ENCODE assay signal across 18 cellular contexts in genomic region chr14:98548071-98548686, GRCh38.
A peak's percentile ranks its signal among the peaks of the same experiment; 100 is the strongest.
DNase-seq lines count a peak whose midpoint lies in the region; ATAC-seq lines count a peak whose summit lies in the region.
"Had no signal": no experiment of that assay in that cellular context is flagged by ENCODE, and none has a peak within 500 bp of the region (broad histone marks: within the 10 kb centered on the region; RNA-seq: fewer than 3 reads in every experiment).

No MANE protein-coding gene starts in this region.

- H3K4me2 ChIP-seq in GM23248 (ENCODE audit: unreplicated experiment), result no peak overlapping the region
- H3K4me2 ChIP-seq: A549, KMS-11 had no signal

- DNase-seq in activated CD4-positive, alpha-beta T cell treated with anti-CD3 and anti-CD28 coated beads for 36 hours, result peak; percentile 61
- no peak for DNase-seq in activated CD4-positive, alpha-beta T cell treated with anti-CD3 and anti-CD28 coated beads, Interleukin-2, amount 10 ng/mL, durations not matched to agents 7 days and 5 days
- peak; percentile 38 for DNase-seq in activated CD8-positive, alpha-beta memory T cell treated with anti-CD3 and anti-CD28 coated beads, Interleukin-2, amount 50 U/mL, for 4 hours
- DNase-seq in naive thymus-derived CD4-positive, alpha-beta T cell, result peak in 2 of 9 donors; percentile 4
- DNase-seq in stimulated activated CD8-positive, alpha-beta memory T cell treated with anti-CD3 and anti-CD28 coated beads, Interleukin-4, amount 100 ng/mL, for 48 hours, result peak; percentile 53
- DNase-seq in GM23248, result no peak
- no peak for DNase-seq in HT-29 (ENCODE audit: low spot score)
- DNase-seq: adrenal gland, Calu3, H9, left colon, NCI-H1436 treated with DMSO at 0.1 percent for 48 hours, NCI-H510A treated with DMSO at 0.1 percent for 48 hours, thyroid gland had no signal

- H3K9ac ChIP-seq in GM23248, result no peak overlapping the region
- H3K9ac ChIP-seq: KMS-11 had no signal

- H3K27ac ChIP-seq in naive thymus-derived CD4-positive, alpha-beta T cell (ENCODE audit: low read depth, low read length), result no peak overlapping the region
- no peak overlapping the region for H3K27ac ChIP-seq in GM23248
- H3K27ac ChIP-seq: A549, adrenal gland, KMS-11, prostate gland, thyroid gland had no signal

- H3F3A ChIP-seq in GM23248 (ENCODE audit: insufficient read depth), result no peaks in the 10 kb centered on the region

- H3K27me3 ChIP-seq in naive thymus-derived CD4-positive, alpha-beta T cell (ENCODE audit: control insufficient read depth in 2 of 2, insufficient read depth in 2 of 2, low read length in 2 of 2), result no peaks in the 10 kb centered on the region
- H3K27me3 ChIP-seq in GM23248 (replicated peaks; ENCODE audit: insufficient read depth), result no peaks in the 10 kb centered on the region
- H3K27me3 ChIP-seq: adrenal gland, thyroid gland had no signal

- H3K9me3 Mint-ChIP-seq in activated CD4-positive, alpha-beta T cell treated with anti-CD3 and anti-CD28 coated beads for 36 hours (ENCODE audit: low read depth), result peaks cover 2% of the 10 kb centered on the region
- H3K9me3 Mint-ChIP-seq in activated CD4-positive, alpha-beta T cell treated with anti-CD3 and anti-CD28 coated beads, Interleukin-2, amount 10 ng/mL, durations not matched to agents 7 days and 5 days, result peaks cover 3% of the 10 kb centered on the region
- H3K9me3 Mint-ChIP-seq in naive thymus-derived CD4-positive, alpha-beta T cell, result peaks cover 0 to 2% (median 0%) of the 10 kb centered on the region in 11 donors
- H3K9me3 Mint-ChIP-seq: H9 had no signal

- peak; percentile 94 for ATAC-seq in activated CD4-positive, alpha-beta T cell treated with anti-CD3 and anti-CD28 coated beads for 36 hours
- ATAC-seq in naive thymus-derived CD4-positive, alpha-beta T cell, result peak; percentile 31
- no peak for ATAC-seq in GM19351 (IDR thresholded peaks at IDR 0.05; ENCODE audit: unreplicated experiment)
- ATAC-seq: A549, left colon had no signal

- intact Hi-C loops in activated CD4-positive, alpha-beta T cell treated with anti-CD3 and anti-CD28 coated beads for 36 hours (cut with DNase I, micrococcal nuclease), result loop anchor here in 1 of 2 experiments (1.0 kb wide), 1 partner anchor 407 kb away; no protein-coding TSS in a partner anchor
- intact Hi-C loops in naive thymus-derived CD4-positive, alpha-beta T cell (cut with micrococcal nuclease), result loop anchor here in 1 of 2 donors (5.0 to 10.0 kb wide), 2 partner anchors 76 to 127 kb away; no protein-coding TSS in a partner anchor

- no peaks in the 10 kb centered on the region for H3K4me1 ChIP-seq in naive thymus-derived CD4-positive, alpha-beta T cell (ENCODE audit: control insufficient read depth in 2 of 2, insufficient read depth in 2 of 2, low read length in 2 of 2)
- H3K4me1 ChIP-seq in GM23248 (ENCODE audit: insufficient read depth), result no peaks in the 10 kb centered on the region
- H3K4me1 ChIP-seq: A549, adrenal gland, prostate gland, thyroid gland had no signal

- in situ Hi-C loops in GM23248 (cut with MboI), result no loop called here

- 28 to 33% methylated on average over 6 of the region's 6 CpGs for WGBS in GM23248 (ENCODE audit: low coverage in 1 of 2, low lambda C conversion rate in 2 of 2, missing lambda C conversion rate in 2 of 2), 2 experiments

- H3K36me3 ChIP-seq in naive thymus-derived CD4-positive, alpha-beta T cell (ENCODE audit: control insufficient read depth in 2 of 3, insufficient read depth in 3 of 3, low read length in 3 of 3), result no peaks in the 10 kb centered on the region
- no peaks in the 10 kb centered on the region for H3K36me3 ChIP-seq in GM23248 (ENCODE audit: low read depth)
- H3K36me3 ChIP-seq: adrenal gland, prostate gland, thyroid gland had no signal

- peaks cover 22% of the 10 kb centered on the region for H3K4me1 Mint-ChIP-seq in activated CD4-positive, alpha-beta T cell treated with anti-CD3 and anti-CD28 coated beads for 36 hours
- H3K4me1 Mint-ChIP-seq in activated CD4-positive, alpha-beta T cell treated with anti-CD3 and anti-CD28 coated beads, Interleukin-2, amount 10 ng/mL, durations not matched to agents 7 days and 5 days, result peaks cover 10% of the 10 kb centered on the region
- peaks cover 9 to 33% (median 13%) of the 10 kb centered on the region in 7 donors for H3K4me1 Mint-ChIP-seq in naive thymus-derived CD4-positive, alpha-beta T cell
- H3K4me1 Mint-ChIP-seq: H9 had no signal

- CTCF ChIA-PET in activated CD4-positive, alpha-beta T cell treated with anti-CD3 and anti-CD28 coated beads for 36 hours (lab: Charles Lee), result interaction anchor here (0.7 kb wide), 1 partner anchor 73 kb away, joined by 3 read pairs; no protein-coding TSS in a partner anchor
- CTCF ChIA-PET in activated CD4-positive, alpha-beta T cell treated with anti-CD3 and anti-CD28 coated beads, Interleukin-2, amount 10 ng/mL, durations not matched to agents 7 days and 5 days (lab: Charles Lee), result no interaction called here
- CTCF ChIA-PET in naive thymus-derived CD4-positive, alpha-beta T cell (lab: Charles Lee), result no interaction called here

- no peaks in the 10 kb centered on the region for H3K9me2 ChIP-seq in GM23248 (ENCODE audit: insufficient read depth)

- no peaks in the 10 kb centered on the region for H3K79me2 ChIP-seq in GM23248 (ENCODE audit: insufficient read depth)

- H3K4me3 Mint-ChIP-seq in activated CD4-positive, alpha-beta T cell treated with anti-CD3 and anti-CD28 coated beads for 36 hours, result peak overlapping the region; percentile 16
- no peak overlapping the region for H3K4me3 Mint-ChIP-seq in activated CD4-positive, alpha-beta T cell treated with anti-CD3 and anti-CD28 coated beads, Interleukin-2, amount 10 ng/mL, durations not matched to agents 7 days and 5 days
- peak overlapping the region in 3 of 10 donors; percentile 24 to 42 (median 36) for H3K4me3 Mint-ChIP-seq in naive thymus-derived CD4-positive, alpha-beta T cell
- H3K4me3 Mint-ChIP-seq: H9 had no signal

- H3K9me3 ChIP-seq in naive thymus-derived CD4-positive, alpha-beta T cell (ENCODE audit: control insufficient read depth in 2 of 3, low read length in 3 of 3), result no peaks in the 10 kb centered on the region
- no peaks in the 10 kb centered on the region for H3K9me3 ChIP-seq in GM23248 (ENCODE audit: low read depth)
- H3K9me3 ChIP-seq: A549, adrenal gland, prostate gland, thyroid gland had no signal

- peak overlapping the region; percentile 93 for H3K27ac Mint-ChIP-seq in activated CD4-positive, alpha-beta T cell treated with anti-CD3 and anti-CD28 coated beads for 36 hours
- no peak overlapping the region for H3K27ac Mint-ChIP-seq in activated CD4-positive, alpha-beta T cell treated with anti-CD3 and anti-CD28 coated beads, Interleukin-2, amount 10 ng/mL, durations not matched to agents 7 days and 5 days
- H3K27ac Mint-ChIP-seq in naive thymus-derived CD4-positive, alpha-beta T cell, result peak overlapping the region in 7 of 9 donors; percentile 13 to 55 (median 29)
- H3K27ac Mint-ChIP-seq: H9 had no signal

- H3K27me3 Mint-ChIP-seq in activated CD4-positive, alpha-beta T cell treated with anti-CD3 and anti-CD28 coated beads for 36 hours, result no peaks in the 10 kb centered on the region
- no peaks in the 10 kb centered on the region for H3K27me3 Mint-ChIP-seq in activated CD4-positive, alpha-beta T cell treated with anti-CD3 and anti-CD28 coated beads, Interleukin-2, amount 10 ng/mL, durations not matched to agents 7 days and 5 days
- H3K27me3 Mint-ChIP-seq in naive thymus-derived CD4-positive, alpha-beta T cell, result no peaks in the 10 kb centered on the region

- POLR2A ChIA-PET in activated CD4-positive, alpha-beta T cell treated with anti-CD3 and anti-CD28 coated beads for 36 hours (lab: Charles Lee), result no interaction called here
- POLR2A ChIA-PET in activated CD4-positive, alpha-beta T cell treated with anti-CD3 and anti-CD28 coated beads, Interleukin-2, amount 10 ng/mL, durations not matched to agents 7 days and 5 days (lab: Charles Lee), result no interaction called here
- POLR2A ChIA-PET in naive thymus-derived CD4-positive, alpha-beta T cell (lab: Charles Lee), result no interaction called here

- no peak overlapping the region for H2AFZ ChIP-seq in GM23248

- H3K36me3 Mint-ChIP-seq in activated CD4-positive, alpha-beta T cell treated with anti-CD3 and anti-CD28 coated beads for 36 hours (ENCODE audit: low read depth), result peaks cover 2% of the 10 kb centered on the region
- no peaks in the 10 kb centered on the region for H3K36me3 Mint-ChIP-seq in activated CD4-positive, alpha-beta T cell treated with anti-CD3 and anti-CD28 coated beads, Interleukin-2, amount 10 ng/mL, durations not matched to agents 7 days and 5 days (ENCODE audit: low read depth)
- no peaks in the 10 kb centered on the region for H3K36me3 Mint-ChIP-seq in naive thymus-derived CD4-positive, alpha-beta T cell

- no peak overlapping the region for H3K4me3 ChIP-seq in naive thymus-derived CD4-positive, alpha-beta T cell (ENCODE audit: low read length)
- H3K4me3 ChIP-seq in GM23248, result no peak overlapping the region
- H3K4me3 ChIP-seq: A549, adrenal gland, prostate gland, thyroid gland had no signal

- H4K20me1 ChIP-seq in GM23248 (ENCODE audit: insufficient read depth), result no peaks in the 10 kb centered on the region

Comparison
In these comparisons a context has a peak if more than half of its experiments do, and no peak if none do; other contexts are left out.
1. DNase-seq: peak in activated CD4-positive, alpha-beta T cell treated with anti-CD3 and anti-CD28 coated beads for 36 hours (single experiment), activated CD8-positive, alpha-beta memory T cell treated with anti-CD3 and anti-CD28 coated beads, Interleukin-2, amount 50 U/mL, for 4 hours (single experiment) and stimulated activated CD8-positive, alpha-beta memory T cell treated with anti-CD3 and anti-CD28 coated beads, Interleukin-4, amount 100 ng/mL, for 48 hours (single experiment); none in activated CD4-positive, alpha-beta T cell treated with anti-CD3 and anti-CD28 coated beads, Interleukin-2, amount 10 ng/mL, durations not matched to agents 7 days and 5 days (single experiment), GM23248 (single experiment) and HT-29 (single experiment).